ENCODE assay signal across 8 cellular contexts in the genomic region with DNA sequence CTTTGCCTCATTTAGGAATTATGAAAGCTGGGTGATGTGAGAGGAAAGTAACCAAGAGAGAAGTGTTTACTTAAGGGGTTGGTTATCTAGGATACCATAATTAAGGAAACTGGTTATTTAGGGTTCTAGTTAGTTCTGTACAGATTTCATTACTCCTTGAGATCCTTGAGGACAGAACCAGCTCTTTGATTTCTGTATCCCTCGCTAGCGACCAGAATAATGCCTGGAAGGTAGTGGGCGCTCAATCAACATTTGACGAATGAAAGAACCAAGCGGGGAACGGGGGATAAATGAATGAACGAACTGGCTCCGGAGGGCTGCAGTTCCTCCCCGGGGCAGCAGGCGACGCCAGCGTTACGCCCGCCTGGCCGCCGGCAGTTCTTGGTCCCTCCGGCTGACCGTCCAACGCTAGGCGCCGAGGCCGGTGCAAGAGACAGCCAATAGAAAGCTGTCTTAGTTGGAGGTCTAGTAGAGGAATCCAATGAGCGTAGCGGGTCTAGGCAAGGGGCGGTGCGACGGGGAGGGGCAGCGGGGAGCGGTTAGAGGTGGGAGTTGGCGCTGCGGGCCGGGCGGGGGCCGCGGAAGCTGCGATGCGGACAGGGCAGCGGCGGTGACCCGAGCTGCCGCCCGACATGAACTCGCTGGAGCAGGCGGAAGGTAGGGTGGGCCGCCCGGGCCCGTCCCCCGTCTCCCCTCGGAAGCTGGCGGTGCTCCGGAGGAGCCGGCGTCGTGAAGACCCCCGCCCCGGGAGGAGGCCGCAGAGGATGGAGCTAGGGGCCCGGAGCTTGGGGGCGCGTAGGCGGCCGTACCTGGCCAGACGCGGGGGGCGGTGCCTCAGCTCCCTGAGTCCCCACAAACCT.
A peak's percentile ranks its signal among the peaks of the same experiment; 100 is the strongest.
DNase-seq lines count a peak whose midpoint lies in the region; ATAC-seq and TF ChIP-seq lines count a peak whose summit lies in the region.

A gene with protein sequence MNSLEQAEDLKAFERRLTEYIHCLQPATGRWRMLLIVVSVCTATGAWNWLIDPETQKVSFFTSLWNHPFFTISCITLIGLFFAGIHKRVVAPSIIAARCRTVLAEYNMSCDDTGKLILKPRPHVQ (plus strand): TSS at position 542 of the 860 bp plus-strand sequence. CDS start 91 bp downstream, at position 633.

- ATAC-seq in GM18511 (IDR thresholded peaks at IDR 0.05; ENCODE audit: unreplicated experiment) (peak; percentile 99), HG03039 (IDR thresholded peaks at IDR 0.05; ENCODE audit: unreplicated experiment) (peak; percentile 98)

- in situ Hi-C loops in astrocyte of the spinal cord (cut with HindIII; ENCODE audit: low sequenced_read_pairs) = no loop called here

- DNase-seq in 8988T (peak; percentile 94), NCI-H2081 (lab: John Stamatoyannopoulos, UW) (peak; percentile 87 to 93), T1000 (lab: John Stamatoyannopoulos, UW) (peak; percentile 88), astrocyte of the spinal cord (ENCODE audit: low read depth, low spot score) (peak; percentile 97), hippocampal formation (lab: John Stamatoyannopoulos, UW) (peak; percentile 93 to 98), retinal pigment epithelial cell (ENCODE audit: low read depth) (peak; percentile 84)

- H3K4me3 ChIP-seq in astrocyte of the spinal cord (ENCODE audit: low read depth, low read length) (peak within 1 kb of the TSS; percentile 83), retinal pigment epithelial cell (ENCODE audit: low read length) (peak within 1 kb of the TSS; percentile 95)

- peak; percentile 100 for TF ChIP-seq CTCF in astrocyte of the spinal cord (IDR thresholded peaks at IDR 0.05; ENCODE audit: low read depth, low read length)
- peak; percentile 100 for TF ChIP-seq CTCF in retinal pigment epithelial cell (conservative IDR thresholded peaks at IDR 0.05; ENCODE audit: low read depth, low read length)

Comparison
In these comparisons a context has a peak if more than half of its experiments do, and no peak if none do; other contexts are left out.
1. Peak in every context shown above with its lines: DNase-seq, ATAC-seq and H3K4me3 ChIP-seq.